In the genomic region with DNA sequence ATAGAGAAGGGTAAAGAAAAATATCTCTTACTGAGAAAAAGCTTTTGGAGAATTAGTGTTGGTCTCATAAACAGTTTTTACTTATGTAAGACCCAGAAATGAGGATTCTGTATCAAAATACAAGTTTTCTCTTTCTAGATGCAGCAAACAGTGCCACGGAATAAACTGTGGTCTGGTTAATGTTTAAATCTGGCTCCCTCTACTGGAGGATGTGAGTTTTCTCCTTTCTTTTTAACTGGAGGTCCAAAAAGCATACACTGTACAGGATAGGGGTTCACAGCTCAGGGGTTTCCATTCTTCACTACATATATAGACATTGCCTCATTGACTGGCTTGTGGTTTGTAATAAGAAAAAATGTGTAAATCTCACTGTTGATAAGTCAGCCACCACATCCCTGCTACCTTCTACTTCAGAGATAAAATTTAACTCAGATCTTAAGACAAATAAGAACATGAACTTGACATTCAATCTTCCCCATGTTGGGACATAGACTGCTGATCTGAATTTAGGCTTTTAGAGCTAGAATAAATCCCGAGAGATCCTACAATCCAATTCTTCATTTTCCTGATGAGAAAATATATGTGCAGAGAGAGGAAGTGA, we compare ENCODE assay signal across 8 cellular contexts.
A peak's percentile ranks its signal among the peaks of the same experiment; 100 is the strongest.
DNase-seq lines count a peak whose midpoint lies in the region; ATAC-seq and TF ChIP-seq lines count a peak whose summit lies in the region.

No MANE protein-coding gene starts in this region.

- no peak overlapping the region for H3K27ac Mint-ChIP-seq in natural killer cell treated with Interleukin-12 subunit alpha and Interleukin-12 subunit beta and Interleukin-15 and Interleukin-18, amount 100 ng/mL, for 72 hours

- no peaks in the 10 kb centered on the region for H3K9me3 Mint-ChIP-seq in natural killer cell treated with Interleukin-12 subunit alpha and Interleukin-12 subunit beta and Interleukin-15 and Interleukin-18, amount 100 ng/mL, for 72 hours

- no peaks in the 10 kb centered on the region for H3K36me3 Mint-ChIP-seq in natural killer cell treated with Interleukin-12 subunit alpha and Interleukin-12 subunit beta and Interleukin-15 and Interleukin-18, amount 100 ng/mL, for 72 hours

- no peak overlapping the region for H3K4me3 ChIP-seq in esophagus muscularis mucosa

- DNase-seq in Right ventricle myocardium inferior (ENCODE audit: missing footprints) (no peak), cardiac septum (ENCODE audit: low spot score) (no peak), HCEC 1CT (peak; percentile 73), MV-4-11 (lab: John Stamatoyannopoulos, UW) (peak; percentile 54), SK-N-DZ (ENCODE audit: low spot score) (peak; percentile 82), esophagus muscularis mucosa (ENCODE audit: extremely low spot score) (no peak), posterior cingulate gyrus (no peak)
- DNase-seq in natural killer cell treated with Interleukin-12 subunit alpha and Interleukin-12 subunit beta and Interleukin-15 and Interleukin-18, amount 100 ng/mL, for 72 hours (ENCODE audit: low spot score): no peak

- intact Hi-C loops in Right ventricle myocardium inferior (cut with DNase I) (loop anchor here (2.0 kb wide), 2 partner anchors 247 to 497 kb away; partner anchors contain the start of gene APBA1), cardiac septum (cut with DNase I) (loop anchor here (5.0 kb wide), 1 partner anchor 247 kb away; the partner anchor contains the start of gene APBA1), esophagus muscularis mucosa (cut with DNase I) (no loop called here), posterior cingulate gyrus (cut with DNase I) (loop anchor here (10.0 kb wide), 2 partner anchors 165 to 245 kb away; partner anchors contain the start of gene APBA1)

- peak; percentile 77 for ATAC-seq in Right ventricle myocardium inferior
- peak; percentile 62 for ATAC-seq in natural killer cell treated with Interleukin-12 subunit alpha and Interleukin-12 subunit beta and Interleukin-15 and Interleukin-18, amount 100 ng/mL, for 72 hours

- H3K9me3 ChIP-seq in esophagus muscularis mucosa: no peaks in the 10 kb centered on the region

- H3K4me3 Mint-ChIP-seq in natural killer cell treated with Interleukin-12 subunit alpha and Interleukin-12 subunit beta and Interleukin-15 and Interleukin-18, amount 100 ng/mL, for 72 hours: no peak overlapping the region

- TF ChIP-seq EP300 in esophagus muscularis mucosa (IDR thresholded peaks at IDR 0.05): no peak

- H3K4me1 Mint-ChIP-seq in natural killer cell treated with Interleukin-12 subunit alpha and Interleukin-12 subunit beta and Interleukin-15 and Interleukin-18, amount 100 ng/mL, for 72 hours (ENCODE audit: low read depth in 2 of 2): peaks cover 0 to 3% of the 10 kb centered on the region in 2 donors

- no peak for TF ChIP-seq POLR2A in esophagus muscularis mucosa (IDR thresholded peaks at IDR 0.05; ENCODE audit: low read depth)

- H3K36me3 ChIP-seq in esophagus muscularis mucosa: no peaks in the 10 kb centered on the region

- peaks cover 0 to 3% (median 0%) of the 10 kb centered on the region in 4 donors for H3K27me3 ChIP-seq in esophagus muscularis mucosa

- peak; percentile 57 to 75 (median 70) for TF ChIP-seq CTCF in esophagus muscularis mucosa (IDR thresholded peaks at IDR 0.05)

- WGBS in esophagus muscularis mucosa: 15% methylated on average over 2 of the region's 2 CpGs

- H3K27ac ChIP-seq in esophagus muscularis mucosa (replicated peaks in 1 of 4): no peak overlapping the region

- no peaks in the 10 kb centered on the region for H3K4me1 ChIP-seq in esophagus muscularis mucosa

- H3K27me3 Mint-ChIP-seq in natural killer cell treated with Interleukin-12 subunit alpha and Interleukin-12 subunit beta and Interleukin-15 and Interleukin-18, amount 100 ng/mL, for 72 hours: peaks cover 7 to 9% of the 10 kb centered on the region in 2 donors

Comparison
In these comparisons a context has a peak if more than half of its experiments do, and no peak if none do; other contexts are left out.
1. DNase-seq: peak in HCEC 1CT (single experiment), MV-4-11 (single experiment) and SK-N-DZ (single experiment); none in Right ventricle myocardium inferior (single experiment), cardiac septum (single experiment), esophagus muscularis mucosa (single experiment), natural killer cell treated with Interleukin-12 subunit alpha and Interleukin-12 subunit beta and Interleukin-15 and Interleukin-18, amount 100 ng/mL, for 72 hours (single experiment) and posterior cingulate gyrus (0 of 10).